ENCODE assay signal across 11 cellular contexts in the genomic region with DNA sequence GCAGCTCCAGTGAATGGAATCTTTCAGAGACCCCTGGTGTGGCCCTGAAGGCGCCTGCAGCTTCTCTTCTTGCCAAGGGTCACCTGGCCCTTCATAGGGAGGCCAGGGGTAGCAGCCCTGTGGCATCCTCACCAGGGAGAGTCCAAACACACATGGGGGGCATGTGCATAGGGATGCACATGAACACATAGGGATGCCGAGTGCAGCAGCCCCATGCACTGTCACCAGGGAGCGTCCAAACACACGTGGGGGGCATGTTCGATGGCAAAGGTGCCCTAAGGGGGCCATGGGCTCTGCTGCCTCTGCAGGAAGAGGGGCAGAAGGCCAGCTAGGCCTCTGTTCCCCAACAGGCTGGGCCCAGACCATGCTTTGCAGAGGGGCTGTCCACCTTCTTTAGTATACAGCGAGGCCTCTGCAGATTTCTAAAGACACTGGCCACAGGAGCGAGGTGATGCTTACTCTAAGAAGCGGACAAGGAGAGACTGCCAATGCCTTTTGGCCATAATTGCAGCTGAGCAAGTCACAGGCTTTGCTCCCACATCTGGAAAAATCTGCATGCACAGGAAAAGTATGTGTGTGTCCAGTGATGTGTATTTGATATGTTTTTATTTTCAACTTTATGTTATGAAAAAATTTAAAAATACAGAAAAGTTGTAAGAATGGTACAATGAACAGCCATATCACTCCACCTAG. TPM values are rescaled to one million over a fixed set of nuclear protein-coding genes. Genes with fewer than 3 reads are reported as not detected.
A peak's percentile ranks its signal among the peaks of the same experiment; 100 is the strongest.
DNase-seq lines count a peak whose midpoint lies in the region; ATAC-seq and TF ChIP-seq lines count a peak whose summit lies in the region.
"Had no signal": no experiment of that assay in that cellular context is flagged by ENCODE, and none has a peak within 500 bp of the region (broad histone marks: within the 10 kb centered on the region; RNA-seq: fewer than 3 reads in every experiment).

No MANE protein-coding gene starts in this region.

- POLR2A ChIA-PET in SK-N-SH (lab: Yijun Ruan, JAX): no interaction called here
- POLR2A ChIA-PET in CD8-positive, alpha-beta T cell (lab: Charles Lee): no interaction called here

- peak overlapping the region; percentile 6 for H3K4me3 Mint-ChIP-seq in endodermal cell
- no peak overlapping the region for H3K4me3 Mint-ChIP-seq in CD8-positive, alpha-beta T cell

- CTCF ChIA-PET in SK-N-SH (lab: Yijun Ruan, JAX): interaction anchor here (0.7 to 2.2 kb wide), 2 partner anchors 8 to 142 kb away, joined by 3 to 12 read pairs; no protein-coding TSS in a partner anchor
- CTCF ChIA-PET in CD8-positive, alpha-beta T cell (lab: Charles Lee): interaction anchor here (1.0 kb wide), 1 partner anchor 9 kb away, joined by 5 read pairs; no protein-coding TSS in a partner anchor

- intact Hi-C loops in transverse colon (cut with DNase I; ENCODE audit: low total_unique reads): loop anchor here (5.0 kb wide), 1 partner anchor 1432 kb away; no protein-coding TSS in a partner anchor
- intact Hi-C loops in CD8-positive, alpha-beta T cell (cut with DNase I, micrococcal nuclease): no loop called here

- in situ Hi-C loops in transverse colon (cut with MboI; ENCODE audit: low pct_ligation_motif_present in 1 of 4, low pct_unique_long_range_greater_than_20kb in 1 of 4, low sequenced_read_pairs in 3 of 4): loop anchor here in 1 of 4 donors (10.0 to 25.0 kb wide), 2 partner anchors 90 to 253 kb away; a partner anchor contains a TSS

- H2AFZ ChIP-seq in SK-N-SH (ENCODE audit: low read depth): no peak overlapping the region

- H3K9me2 ChIP-seq in SK-N-SH: no peaks in the 10 kb centered on the region

- no peaks in the 10 kb centered on the region for H3K36me3 Mint-ChIP-seq in endodermal cell (ENCODE audit: low read depth)
- no peaks in the 10 kb centered on the region for H3K36me3 Mint-ChIP-seq in CD8-positive, alpha-beta T cell

- no peak for TF ChIP-seq RAD21 in SK-N-SH (IDR thresholded peaks at IDR 0.05; ENCODE audit: low read length)

- ATAC-seq in CD8-positive, alpha-beta T cell: no peak
- no peak for ATAC-seq in HG02970 (IDR thresholded peaks at IDR 0.05; ENCODE audit: low FRiP score, unreplicated experiment)
- ATAC-seq: stimulated activated naive CD8-positive, alpha-beta T cell treated with anti-CD3 and anti-CD28 coated beads, Interleukin-15, Interleukin-2, amounts not matched to agents 100 U/mL and 50 U/mL, for 24 hours had no signal

- no peaks in the 10 kb centered on the region for H4K20me1 ChIP-seq in SK-N-SH (ENCODE audit: insufficient read depth)

- H3K27ac ChIP-seq in SK-N-SH (ENCODE audit: low read depth in 2 of 2, low read length in 1 of 2) (peak overlapping the region; percentile 77 to 100; a peak in 3 of 4 replicates), endodermal cell (ENCODE audit: low read depth, low read length) (peak overlapping the region; percentile 79), muscle layer of colon (ENCODE audit: low read depth, low read length) (peak overlapping the region; percentile 35), transverse colon (peak overlapping the region; percentile 46 to 83 (median 72))
- no peak overlapping the region for H3K27ac ChIP-seq in CD8-positive, alpha-beta T cell (ENCODE audit: low read depth, low read length)
- H3K27ac ChIP-seq: KMS-11 had no signal

- peak overlapping the region; percentile 90 for H3K9ac ChIP-seq in SK-N-SH
- peak overlapping the region; percentile 42 for H3K9ac ChIP-seq in endodermal cell (ENCODE audit: extremely low read depth, low read length, poor library complexity, severe bottlenecking)
- no peak overlapping the region for H3K9ac ChIP-seq in muscle layer of colon (ENCODE audit: low read length)
- H3K9ac ChIP-seq: KMS-11 had no signal

- WGBS in SK-N-SH (ENCODE audit: low lambda C conversion rate): 62% methylated on average over 7 of the region's 8 CpGs
- 84 to 88% methylated on average over 7 to 8 of the region's 8 CpGs for WGBS in endodermal cell (ENCODE audit: insufficient coverage in 1 of 2, insufficient read length in 1 of 2), 2 experiments
- 71 to 100% methylated on average over 3 to 8 of the region's 8 CpGs for WGBS in transverse colon (ENCODE audit: low coverage in 1 of 2), 2 donors

- no peak for DNase-seq in SK-N-SH
- peak; percentile 57 for DNase-seq in endodermal cell
- DNase-seq in transverse colon: no peak
- DNase-seq in CD8-positive, alpha-beta T cell: no peak
- DNase-seq in SIG-M5 (lab: John Stamatoyannopoulos, UW): no peak
- DNase-seq in NCI-H1436 treated with DMSO at 0.1 percent for 48 hours (lab: John Stamatoyannopoulos, UW): no peak
- DNase-seq: stimulated activated CD4-positive, alpha-beta T cell treated with anti-CD3 and anti-CD28 coated beads, Interleukin-4, amount 100 ng/mL, for 1 hour; stimulated activated naive CD8-positive, alpha-beta T cell treated with anti-CD3 and anti-CD28 coated beads, Interleukin-15, Interleukin-2, amounts not matched to agents 100 U/mL and 50 U/mL, for 24 hours had no signal

- no peaks in the 10 kb centered on the region for H3K9me3 Mint-ChIP-seq in endodermal cell
- H3K9me3 Mint-ChIP-seq in CD8-positive, alpha-beta T cell: no peaks in the 10 kb centered on the region

- H3K4me1 ChIP-seq in SK-N-SH (ENCODE audit: control insufficient read depth in 1 of 2, insufficient read depth in 2 of 2, low read depth in 1 of 2, low read length in 1 of 2) (peaks cover 6 to 32% of the 10 kb centered on the region in 2 experiments; a peak in 3 of 4 replicates), endodermal cell (ENCODE audit: control insufficient read depth, insufficient read depth, low read length) (peaks cover 12% of the 10 kb centered on the region), muscle layer of colon (ENCODE audit: insufficient read depth, low read length) (peaks cover 27% of the 10 kb centered on the region), transverse colon (peaks cover 4 to 23% (median 6%) of the 10 kb centered on the region in 4 donors)
- no peaks in the 10 kb centered on the region for H3K4me1 ChIP-seq in CD8-positive, alpha-beta T cell (ENCODE audit: insufficient read depth, low read length)

- peak; percentile 18; the same call in 1 of the 2 replicates for TF ChIP-seq CTCF in SK-N-SH (IDR thresholded peaks at IDR 0.05)
- peak; percentile 39 for TF ChIP-seq CTCF in endodermal cell (conservative IDR thresholded peaks at IDR 0.05)
- no peak for TF ChIP-seq CTCF in transverse colon (IDR thresholded peaks at IDR 0.05)
- no peak for TF ChIP-seq CTCF in CD8-positive, alpha-beta T cell (IDR thresholded peaks at IDR 0.05)

- peak overlapping the region; percentile 76 for H3K4me2 ChIP-seq in SK-N-SH
- H3K4me2 ChIP-seq: KMS-11 had no signal

- TF ChIP-seq EP300 in SK-N-SH (IDR thresholded peaks at IDR 0.05; ENCODE audit: borderline replicate concordance in 1 of 2, low read depth in 1 of 2, low read length in 1 of 2): no peak
- TF ChIP-seq EP300 in transverse colon (IDR thresholded peaks at IDR 0.05; ENCODE audit: low read depth): no peak

- H3K4me3 ChIP-seq in SK-N-SH (ENCODE audit: low read depth in 2 of 2, low read length in 1 of 2): peak overlapping the region in 1 of 2 experiments; percentile 20; a peak in 1 of 4 replicates
- no peak overlapping the region for H3K4me3 ChIP-seq in endodermal cell (ENCODE audit: low read length)
- no peak overlapping the region for H3K4me3 ChIP-seq in muscle layer of colon (ENCODE audit: low read depth in 1 of 2, low read length in 2 of 2)
- no peak overlapping the region for H3K4me3 ChIP-seq in transverse colon
- no peak overlapping the region for H3K4me3 ChIP-seq in CD8-positive, alpha-beta T cell (ENCODE audit: low read depth, low read length)

- H3K27me3 ChIP-seq in SK-N-SH (ENCODE audit: insufficient read depth): no peaks in the 10 kb centered on the region
- H3K27me3 ChIP-seq in endodermal cell (ENCODE audit: control insufficient read depth, insufficient read depth, low read length, poor library complexity, severe bottlenecking): no peaks in the 10 kb centered on the region
- no peaks in the 10 kb centered on the region for H3K27me3 ChIP-seq in muscle layer of colon (ENCODE audit: control insufficient read depth in 1 of 2, insufficient read depth in 2 of 2, low read length in 2 of 2)
- H3K27me3 ChIP-seq in transverse colon: no peaks in the 10 kb centered on the region
- no peaks in the 10 kb centered on the region for H3K27me3 ChIP-seq in CD8-positive, alpha-beta T cell (ENCODE audit: insufficient read depth, low read length)

- H3K79me2 ChIP-seq in SK-N-SH (ENCODE audit: insufficient read depth): no peaks in the 10 kb centered on the region

- H3F3A ChIP-seq in SK-N-SH (replicated peaks; ENCODE audit: insufficient read depth): peaks cover 49% of the 10 kb centered on the region

- peaks cover 22% of the 10 kb centered on the region for H3K4me1 Mint-ChIP-seq in endodermal cell
- H3K4me1 Mint-ChIP-seq in CD8-positive, alpha-beta T cell (ENCODE audit: low read depth): no peaks in the 10 kb centered on the region

- H3K9me3 ChIP-seq in SK-N-SH: no peaks in the 10 kb centered on the region
- no peaks in the 10 kb centered on the region for H3K9me3 ChIP-seq in endodermal cell (ENCODE audit: control insufficient read depth, low read length)
- no peaks in the 10 kb centered on the region for H3K9me3 ChIP-seq in muscle layer of colon (ENCODE audit: low read length)
- H3K9me3 ChIP-seq in transverse colon: no peaks in the 10 kb centered on the region
- H3K9me3 ChIP-seq in CD8-positive, alpha-beta T cell (ENCODE audit: low read length): no peaks in the 10 kb centered on the region

- peak overlapping the region; percentile 84 for H3K27ac Mint-ChIP-seq in endodermal cell
- no peak overlapping the region for H3K27ac Mint-ChIP-seq in CD8-positive, alpha-beta T cell

- TF ChIP-seq POLR2A in transverse colon (IDR thresholded peaks at IDR 0.05): no peak

- H3K36me3 ChIP-seq in SK-N-SH (replicated peaks in 1 of 2; ENCODE audit: control insufficient read depth in 1 of 2, insufficient read depth in 2 of 2, low read length in 1 of 2) (no peaks in the 10 kb centered on the region), endodermal cell (ENCODE audit: control insufficient read depth, insufficient read depth, low read length) (no peaks in the 10 kb centered on the region), muscle layer of colon (ENCODE audit: insufficient read depth, low read length) (no peaks in the 10 kb centered on the region), transverse colon (no peaks in the 10 kb centered on the region)
- no peaks in the 10 kb centered on the region for H3K36me3 ChIP-seq in CD8-positive, alpha-beta T cell (ENCODE audit: insufficient read depth, low read length)

- H3K27me3 Mint-ChIP-seq in endodermal cell (ENCODE audit: insufficient read depth): peaks cover 2% of the 10 kb centered on the region
- peaks cover 8% of the 10 kb centered on the region for H3K27me3 Mint-ChIP-seq in CD8-positive, alpha-beta T cell (ENCODE audit: low read depth)

RNA-seq across cellular contexts. Expression of a gene that starts 20.9 kb away (rescaled TPM):
- 63.5 and 76.4 TPM in 2 replicates for polyA plus RNA-seq in SK-N-SH (2012; rRNA removed)
- 116 and 169 TPM in 2 replicates for polyA plus RNA-seq in SK-N-SH (2012; cell fraction: cytosol; rRNA removed)
- 15.0 and 24.7 TPM in 2 replicates for polyA plus RNA-seq in SK-N-SH (2012; cell fraction: nucleus; rRNA removed)
- 10 to 100 TPM; 28.6 to 29.3 TPM for total RNA-seq in endodermal cell
- 86.7 TPM for polyA plus RNA-seq in endodermal cell (2013, experiment 1 of 2)
- 81.0 TPM for polyA plus RNA-seq in endodermal cell (2013, experiment 2 of 2)
- 10 to 100 TPM in 3 of 4 donors, 1 to 10 TPM in 1; 5.6 to 81.0 (median 29.3) TPM for total RNA-seq in transverse colon
- 10 to 100 TPM; 15.5 to 15.9 TPM for total RNA-seq in CD8-positive, alpha-beta T cell

RNA-seq across cellular contexts. Expression of a gene that starts 21.0 kb away (rescaled TPM):
- 6.0 and 6.3 TPM in 2 replicates for polyA plus RNA-seq in SK-N-SH (2012; rRNA removed)
- 9.8 and 14.6 TPM in 2 replicates for polyA plus RNA-seq in SK-N-SH (2012; cell fraction: cytosol; rRNA removed)
- 3.6 and 14.0 TPM in 2 replicates for polyA plus RNA-seq in SK-N-SH (2012; cell fraction: nucleus; rRNA removed)
- total RNA-seq in endodermal cell (10 to 100 TPM; 21.2 to 33.0 TPM), transverse colon (10 to 100 TPM; 12.1 to 29.2 (median 16.9) TPM)
- polyA plus RNA-seq in endodermal cell (2013, experiment 1 of 2): 28.7 TPM
- 30.2 TPM for polyA plus RNA-seq in endodermal cell (2013, experiment 2 of 2)
- 10 to 100 TPM; 14.6 to 16.9 TPM for total RNA-seq in CD8-positive, alpha-beta T cell

Comparison
In these comparisons a context has a peak if more than half of its experiments do, and no peak if none do; other contexts are left out.
1. CTCF ChIP-seq: peak in SK-N-SH (single experiment) and endodermal cell (single experiment); none in transverse colon (0 of 5) and CD8-positive, alpha-beta T cell (single experiment).